ENCODE assay signal across 13 cellular contexts in genomic region chr11:68657021-68657780, GRCh38. TPM values are rescaled to one million over a fixed set of nuclear protein-coding genes. Genes with fewer than 3 reads are reported as not detected.
DNase-seq lines count a peak whose midpoint lies in the region; ATAC-seq and TF ChIP-seq lines count a peak whose summit lies in the region.
"Had no signal": no experiment of that assay in that cellular context is flagged by ENCODE, and none has a peak within 500 bp of the region (broad histone marks: within the 10 kb centered on the region; RNA-seq: fewer than 3 reads in every experiment).

No MANE protein-coding gene starts in this region.

- intact Hi-C loops in IMR-90 (cut with micrococcal nuclease): no loop called here
- intact Hi-C loops in posterior vena cava (cut with DNase I): loop anchor here in 1 of 2 donors (5.0 kb wide), 1 partner anchor 1610 kb away; no protein-coding TSS in a partner anchor
- intact Hi-C loops in CD4-positive, alpha-beta memory T cell (cut with micrococcal nuclease): no loop called here

- peak; percentile 41 for DNase-seq in activated effector memory CD4-positive, alpha-beta T cell treated with anti-CD3 and anti-CD28 coated beads, Interleukin-2, amount 50 U/mL, for 16 hours
- no peak for DNase-seq in activated effector memory CD4-positive, alpha-beta T cell treated with Interleukin-2 at 50 U/mL for 16 hours
- DNase-seq in IMR-90: no peak
- DNase-seq in islet precursor cell: peak; percentile 49
- peak; percentile 70 for DNase-seq in posterior vena cava (ENCODE audit: low spot score)
- DNase-seq in CD4-positive, alpha-beta memory T cell: no peak
- DNase-seq in activated CD4-positive, alpha-beta memory T cell treated with anti-CD3 and anti-CD28 coated beads, Interleukin-2, amount 10 ng/mL, durations not matched to agents 7 days and 5 days: no peak
- DNase-seq in T-helper 2 cell treated with Interferon-gamma antibody and Interleukin-4, amounts not matched to agents 5 μg/mL and 100 μg/mL, for 36 hours (ENCODE audit: low spot score): no peak
- DNase-seq: DMS53, GF-D8 had no signal

- no peaks in the 10 kb centered on the region for H3K36me3 Mint-ChIP-seq in CD4-positive, alpha-beta memory T cell
- no peaks in the 10 kb centered on the region for H3K36me3 Mint-ChIP-seq in activated CD4-positive, alpha-beta memory T cell treated with anti-CD3 and anti-CD28 coated beads, Interleukin-2, amount 10 ng/mL, durations not matched to agents 7 days and 5 days (ENCODE audit: low read depth)
- no peaks in the 10 kb centered on the region for H3K36me3 Mint-ChIP-seq in T-helper 2 cell treated with Interferon-gamma antibody and Interleukin-4, amounts not matched to agents 5 μg/mL and 100 μg/mL, for 36 hours (ENCODE audit: low read depth)

- no TSS peak for BruUV-seq in IMR-90 (replicated peaks; lab: Mats Ljungman, UMichigan)

- no peak overlapping the region for H3K27ac Mint-ChIP-seq in CD4-positive, alpha-beta memory T cell
- no peak overlapping the region for H3K27ac Mint-ChIP-seq in activated CD4-positive, alpha-beta memory T cell treated with anti-CD3 and anti-CD28 coated beads, Interleukin-2, amount 10 ng/mL, durations not matched to agents 7 days and 5 days
- no peak overlapping the region for H3K27ac Mint-ChIP-seq in T-helper 2 cell treated with Interferon-gamma antibody and Interleukin-4, amounts not matched to agents 5 μg/mL and 100 μg/mL, for 36 hours

- no peak overlapping the region for H3K14ac ChIP-seq in IMR-90 (replicated peaks; ENCODE audit: low read depth, low read length)

- TF ChIP-seq CTCF in IMR-90 (conservative IDR thresholded peaks at IDR 0.05; ENCODE audit: low read depth, low read length): no peak

- peaks cover 14 to 21% of the 10 kb centered on the region in 2 donors for H3K27me3 Mint-ChIP-seq in CD4-positive, alpha-beta memory T cell
- peaks cover 2% of the 10 kb centered on the region for H3K27me3 Mint-ChIP-seq in activated CD4-positive, alpha-beta memory T cell treated with anti-CD3 and anti-CD28 coated beads, Interleukin-2, amount 10 ng/mL, durations not matched to agents 7 days and 5 days
- H3K27me3 Mint-ChIP-seq in T-helper 2 cell treated with Interferon-gamma antibody and Interleukin-4, amounts not matched to agents 5 μg/mL and 100 μg/mL, for 36 hours (ENCODE audit: low read depth): no peaks in the 10 kb centered on the region

- H4K91ac ChIP-seq in IMR-90 (ENCODE audit: insufficient read depth, low read depth, low read length): no peak overlapping the region

- no peak overlapping the region for H2AK9ac ChIP-seq in IMR-90 (replicated peaks; ENCODE audit: low read depth, low read length, poor library complexity)

- no peak overlapping the region for H2AFZ ChIP-seq in IMR-90 (replicated peaks; ENCODE audit: low read length, poor library complexity)

- H3K23ac ChIP-seq in IMR-90 (ENCODE audit: low read depth, low read length): no peak overlapping the region

- dilution Hi-C loops in IMR-90 (cut with HindIII; ENCODE audit: low sequenced_read_pairs, unreplicated experiment): no loop called here

- in situ Hi-C loops in IMR-90 (cut with MboI; ENCODE audit: low sequenced_read_pairs): no loop called here

- no peaks in the 10 kb centered on the region for H3K4me1 Mint-ChIP-seq in CD4-positive, alpha-beta memory T cell
- H3K4me1 Mint-ChIP-seq in activated CD4-positive, alpha-beta memory T cell treated with anti-CD3 and anti-CD28 coated beads, Interleukin-2, amount 10 ng/mL, durations not matched to agents 7 days and 5 days: no peaks in the 10 kb centered on the region
- H3K4me1 Mint-ChIP-seq in T-helper 2 cell treated with Interferon-gamma antibody and Interleukin-4, amounts not matched to agents 5 μg/mL and 100 μg/mL, for 36 hours (ENCODE audit: low read depth): no peaks in the 10 kb centered on the region

- H4K5ac ChIP-seq in IMR-90 (ENCODE audit: low read depth, low read length): no peak overlapping the region

- no peak overlapping the region for H3K9ac ChIP-seq in IMR-90 (ENCODE audit: low read depth, low read length)

- H3K4me1 ChIP-seq in IMR-90 (ENCODE audit: control insufficient read depth, insufficient read depth, low read length): peaks cover 7% of the 10 kb centered on the region
- H3K4me1 ChIP-seq in CD4-positive, alpha-beta memory T cell (ENCODE audit: insufficient read depth, low read length): no peaks in the 10 kb centered on the region

- H2AK5ac ChIP-seq in IMR-90 (ENCODE audit: low read depth, low read length): peak overlapping the region; percentile 24; the same call in 1 of the 2 replicates

- H3K9me1 ChIP-seq in IMR-90 (ENCODE audit: insufficient read depth, low read length): no peaks in the 10 kb centered on the region

- H3K56ac ChIP-seq in IMR-90 (ENCODE audit: extremely low read depth, insufficient read depth, low read length): no peak overlapping the region

- 0 out of 2 replicates have a peak, but pooled peaks cover 5% of the 10 kb centered on the region for H4K20me1 ChIP-seq in IMR-90 (ENCODE audit: insufficient read depth, low read length)

- H3K9me3 ChIP-seq in IMR-90 (ENCODE audit: control insufficient read depth, insufficient read depth, low read length): peaks cover 8% of the 10 kb centered on the region
- H3K9me3 ChIP-seq in CD4-positive, alpha-beta memory T cell (ENCODE audit: control insufficient read depth in 1 of 2, low read length in 2 of 2): no peaks in the 10 kb centered on the region

- peaks cover 0 to 5% (median 0%) of the 10 kb centered on the region in 8 donors for H3K9me3 Mint-ChIP-seq in CD4-positive, alpha-beta memory T cell
- H3K9me3 Mint-ChIP-seq in activated CD4-positive, alpha-beta memory T cell treated with anti-CD3 and anti-CD28 coated beads, Interleukin-2, amount 10 ng/mL, durations not matched to agents 7 days and 5 days: no peaks in the 10 kb centered on the region
- no peaks in the 10 kb centered on the region for H3K9me3 Mint-ChIP-seq in T-helper 2 cell treated with Interferon-gamma antibody and Interleukin-4, amounts not matched to agents 5 μg/mL and 100 μg/mL, for 36 hours

- TF ChIP-seq RAD21 in IMR-90 (IDR thresholded peaks at IDR 0.05; ENCODE audit: low read length): no peak

- no peak overlapping the region for H2BK15ac ChIP-seq in IMR-90 (ENCODE audit: low read depth, low read length)

- POLR2A ChIA-PET in IMR-90 (lab: Charles Lee; ENCODE audit: unreplicated experiment): no interaction called here
- POLR2A ChIA-PET in CD4-positive, alpha-beta memory T cell (lab: Charles Lee; ENCODE audit: partially characterized antibody): no interaction called here
- POLR2A ChIA-PET in activated CD4-positive, alpha-beta memory T cell treated with anti-CD3 and anti-CD28 coated beads, Interleukin-2, amount 10 ng/mL, durations not matched to agents 7 days and 5 days (lab: Charles Lee): no interaction called here

- H3K27me3 ChIP-seq in IMR-90 (ENCODE audit: control insufficient read depth, insufficient read depth, low read length): peaks cover 35% of the 10 kb centered on the region
- H3K27me3 ChIP-seq in CD4-positive, alpha-beta memory T cell (ENCODE audit: insufficient read depth, low read length): no peaks in the 10 kb centered on the region

- H2BK5ac ChIP-seq in IMR-90 (ENCODE audit: low read depth, low read length, poor library complexity, severe bottlenecking): no peak overlapping the region

- H4K8ac ChIP-seq in IMR-90 (ENCODE audit: low read depth in 2 of 2, low read length in 2 of 2): no peak overlapping the region

- H3K4me3 Mint-ChIP-seq in CD4-positive, alpha-beta memory T cell: no peak overlapping the region
- H3K4me3 Mint-ChIP-seq in activated CD4-positive, alpha-beta memory T cell treated with anti-CD3 and anti-CD28 coated beads, Interleukin-2, amount 10 ng/mL, durations not matched to agents 7 days and 5 days: no peak overlapping the region
- no peak overlapping the region for H3K4me3 Mint-ChIP-seq in T-helper 2 cell treated with Interferon-gamma antibody and Interleukin-4, amounts not matched to agents 5 μg/mL and 100 μg/mL, for 36 hours

- H2BK20ac ChIP-seq in IMR-90 (ENCODE audit: low read depth, low read length): no peak overlapping the region

- no peak overlapping the region for H3K4me3 ChIP-seq in IMR-90 (ENCODE audit: insufficient read depth, low read depth, low read length)
- no peak overlapping the region for H3K4me3 ChIP-seq in CD4-positive, alpha-beta memory T cell (ENCODE audit: low read length in 2 of 2)

- CTCF ChIA-PET in IMR-90 (lab: Yijun Ruan, JAX): no interaction called here
- CTCF ChIA-PET in CD4-positive, alpha-beta memory T cell (lab: Charles Lee; ENCODE audit: partially characterized antibody): no interaction called here
- CTCF ChIA-PET in activated CD4-positive, alpha-beta memory T cell treated with anti-CD3 and anti-CD28 coated beads, Interleukin-2, amount 10 ng/mL, durations not matched to agents 7 days and 5 days (lab: Charles Lee): no interaction called here

- TF ChIP-seq POLR2A in IMR-90 (IDR thresholded peaks at IDR 0.05; ENCODE audit: low read depth, low read length): no peak

- no peaks in the 10 kb centered on the region for H3K79me1 ChIP-seq in IMR-90 (ENCODE audit: low read depth in 1 of 2, low read length in 2 of 2)

- no peaks in the 10 kb centered on the region for H3K36me3 ChIP-seq in IMR-90 (ENCODE audit: control insufficient read depth, insufficient read depth, low read length)
- no peaks in the 10 kb centered on the region for H3K36me3 ChIP-seq in CD4-positive, alpha-beta memory T cell (ENCODE audit: insufficient read depth, low read length)

- WGBS in IMR-90 (ENCODE audit: extremely low coverage in 2 of 2, insufficient read length in 1 of 2), 2 experiments: no CpG with 5 or more reads among the region's 11 CpGs

- H3K4me2 ChIP-seq in IMR-90 (ENCODE audit: low read depth, low read length): no peak overlapping the region

- H3K27ac ChIP-seq in IMR-90 (ENCODE audit: insufficient read depth, low read length): no peak overlapping the region
- no peak overlapping the region for H3K27ac ChIP-seq in CD4-positive, alpha-beta memory T cell (ENCODE audit: low read depth, low read length)
- H3K27ac ChIP-seq: 22Rv1 had no signal

- no peak for ATAC-seq in IMR-90 (ENCODE audit: low read depth)
- ATAC-seq: HepG2 had no signal

- H3K18ac ChIP-seq in IMR-90 (ENCODE audit: low read depth, low read length): no peak overlapping the region

- no peak overlapping the region for H3K4ac ChIP-seq in IMR-90 (ENCODE audit: low read depth, low read length)

- no peak overlapping the region for H2BK120ac ChIP-seq in IMR-90 (ENCODE audit: low read depth, low read length)

TF ChIP-seq in IMR-90, 13 proteins besides CTCF, POLR2A, EP300 and RAD21 (continues in another document):
- no peak for TF ChIP-seq FOS (IDR thresholded peaks at IDR 0.05; ENCODE audit: low read depth, low read length)
- no peak for TF ChIP-seq CEBPB (IDR thresholded peaks at IDR 0.05; ENCODE audit: low read depth, low read length)
- no peak for TF ChIP-seq BHLHE40 (IDR thresholded peaks at IDR 0.05; ENCODE audit: low read depth, low read length)

RNA-seq across cellular contexts. Expression of gene GAL, which starts 27.1 kb away (rescaled TPM):
- total RNA-seq in IMR-90 (2012; rRNA removed) (0.28 TPM in 1 of 2 replicates, not detected in the other), posterior vena cava (under 1 TPM in 1 of 2 donors, not detected in 1; 0.52 TPM)
- 2.0 and 2.5 TPM in 2 replicates for polyA plus RNA-seq in IMR-90 (2012; rRNA removed)
- 1.7 and 3.2 TPM in 2 replicates for polyA plus RNA-seq in IMR-90 (2012; cell fraction: cytosol; rRNA removed)
- polyA plus RNA-seq in IMR-90 (2012; cell fraction: nucleus; rRNA removed; ENCODE audit: low replicate concordance): 0.65 and 1.2 TPM in 2 replicates
- total RNA-seq in CD4-positive, alpha-beta memory T cell: not detected
- polyA plus RNA-seq in CD4-positive, alpha-beta memory T cell: not detected
- not detected for total RNA-seq in activated CD4-positive, alpha-beta memory T cell treated with anti-CD3 and anti-CD28 coated beads, Interleukin-2, amount 10 ng/mL, durations not matched to agents 7 days and 5 days
- total RNA-seq: HepG2, HT1080 had no signal
- polyA plus RNA-seq: HepG2 had no signal

Comparison
In these comparisons a context has a peak if more than half of its experiments do, and no peak if none do; other contexts are left out.
1. DNase-seq: peak in activated effector memory CD4-positive, alpha-beta T cell treated with anti-CD3 and anti-CD28 coated beads, Interleukin-2, amount 50 U/mL, for 16 hours (single experiment), islet precursor cell (single experiment) and posterior vena cava (single experiment); none in activated effector memory CD4-positive, alpha-beta T cell treated with Interleukin-2 at 50 U/mL for 16 hours (single experiment), IMR-90 (single experiment), CD4-positive, alpha-beta memory T cell (0 of 5), activated CD4-positive, alpha-beta memory T cell treated with anti-CD3 and anti-CD28 coated beads, Interleukin-2, amount 10 ng/mL, durations not matched to agents 7 days and 5 days (single experiment) and T-helper 2 cell treated with Interferon-gamma antibody and Interleukin-4, amounts not matched to agents 5 μg/mL and 100 μg/mL, for 36 hours (single experiment).